In the genomic region with DNA sequence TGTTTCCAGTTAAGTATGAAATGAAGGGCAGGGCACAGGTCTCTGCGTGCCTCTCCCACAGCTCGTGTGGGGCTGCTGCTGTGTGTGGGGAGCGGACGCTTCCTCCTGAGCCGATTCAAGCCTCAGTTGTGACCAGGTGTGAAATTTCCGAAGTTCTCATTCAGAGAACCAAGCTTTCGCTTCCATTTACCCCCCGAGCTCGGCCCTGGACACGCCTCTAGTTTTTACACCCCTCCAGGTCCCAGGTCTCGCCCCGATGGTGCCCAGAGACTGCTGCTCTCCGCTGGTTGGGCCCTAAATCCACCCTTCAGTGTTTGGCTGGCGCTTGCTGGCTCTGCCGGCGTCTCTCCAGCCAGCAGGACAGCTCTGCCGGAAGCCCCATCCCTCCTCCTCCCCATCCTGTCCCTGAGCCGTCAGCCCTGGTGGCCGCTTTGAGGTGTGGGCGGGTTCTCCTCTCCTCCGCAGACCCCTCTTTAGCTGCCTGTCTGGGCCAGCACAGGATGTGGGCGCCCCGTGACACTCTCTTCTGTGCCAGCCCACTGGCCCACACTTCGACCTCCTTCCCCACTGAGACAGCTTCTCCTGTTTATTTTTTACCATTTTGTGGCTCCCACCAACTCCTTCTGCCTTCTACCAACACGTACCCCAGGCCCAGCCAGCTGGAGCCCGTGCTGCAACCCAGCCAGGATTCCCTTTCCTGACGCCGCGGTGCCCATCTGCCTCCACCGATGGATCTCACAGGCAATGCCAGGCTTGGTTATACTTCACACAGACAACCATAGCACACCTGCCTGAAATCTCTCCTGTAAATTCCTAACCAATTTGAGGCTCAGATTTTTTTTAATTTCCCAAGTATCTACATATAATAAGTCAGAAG, we compare ENCODE assay signal across 8 cellular contexts.
DNase-seq lines count a peak whose midpoint lies in the region; ATAC-seq and TF ChIP-seq lines count a peak whose summit lies in the region.

No MANE protein-coding gene starts in this region.

- no peak overlapping the region for H3K4me3 ChIP-seq in foreskin fibroblast (ENCODE audit: low read depth in 1 of 2, low read length in 2 of 2)

- peaks cover 12% of the 10 kb centered on the region for H3K9me3 Mint-ChIP-seq in activated naive CD8-positive, alpha-beta T cell treated with anti-CD3 and anti-CD28 coated beads for 36 hours

- peaks cover 10% of the 10 kb centered on the region for H3K36me3 Mint-ChIP-seq in activated naive CD8-positive, alpha-beta T cell treated with anti-CD3 and anti-CD28 coated beads for 36 hours

- no peak for TF ChIP-seq CTCF in foreskin fibroblast (IDR thresholded peaks at IDR 0.05; ENCODE audit: low read depth, low read length)

- H3K27me3 Mint-ChIP-seq in activated naive CD8-positive, alpha-beta T cell treated with anti-CD3 and anti-CD28 coated beads for 36 hours: peaks cover 15% of the 10 kb centered on the region

- H3K27ac Mint-ChIP-seq in activated naive CD8-positive, alpha-beta T cell treated with anti-CD3 and anti-CD28 coated beads for 36 hours: peak overlapping the region; percentile 98

- ATAC-seq in GM19043 (IDR thresholded peaks at IDR 0.05; ENCODE audit: low read depth, unreplicated experiment): peak; percentile 64
- ATAC-seq in GM19397 (IDR thresholded peaks at IDR 0.05; ENCODE audit: unreplicated experiment): no peak

- peak overlapping the region; percentile 33 for H3K4me3 Mint-ChIP-seq in activated naive CD8-positive, alpha-beta T cell treated with anti-CD3 and anti-CD28 coated beads for 36 hours

- DNase-seq in NCI-H1694 treated with DMSO at 0.1 percent for 48 hours (lab: John Stamatoyannopoulos, UW): peak; percentile 7
- peak; percentile 82 for DNase-seq in activated naive CD8-positive, alpha-beta T cell treated with anti-CD3 and anti-CD28 coated beads for 36 hours
- peak; percentile 66 for DNase-seq in stimulated activated CD4-positive, alpha-beta T cell treated with anti-CD3 and anti-CD28 coated beads, Interleukin-15, amount 100 ng/mL, for 24 hours
- DNase-seq in mucosa of gallbladder (ENCODE audit: low spot score): no peak
- DNase-seq in foreskin fibroblast: no peak
- no peak for DNase-seq in SKM-1 treated with dmso at 0.1 percent for 144 hours (lab: John Stamatoyannopoulos, UW; ENCODE audit: unreplicated experiment)

- peaks cover 69% of the 10 kb centered on the region for H3K4me1 Mint-ChIP-seq in activated naive CD8-positive, alpha-beta T cell treated with anti-CD3 and anti-CD28 coated beads for 36 hours

Comparison
In these comparisons a context has a peak if more than half of its experiments do, and no peak if none do; other contexts are left out.
1. DNase-seq: peak in NCI-H1694 treated with DMSO at 0.1 percent for 48 hours (single experiment), activated naive CD8-positive, alpha-beta T cell treated with anti-CD3 and anti-CD28 coated beads for 36 hours (single experiment) and stimulated activated CD4-positive, alpha-beta T cell treated with anti-CD3 and anti-CD28 coated beads, Interleukin-15, amount 100 ng/mL, for 24 hours (single experiment); none in mucosa of gallbladder (single experiment), foreskin fibroblast (0 of 2) and SKM-1 treated with dmso at 0.1 percent for 144 hours (single experiment).